In genomic region chr12:87796961-87797516, GRCh38 we compare ENCODE assay signal across 1 cellular context.
TF ChIP-seq lines count a peak whose summit lies in the region.

No MANE protein-coding gene starts in this region.

TF ChIP-seq in IMR-90, 13 proteins besides CTCF, POLR2A, EP300 and RAD21 (continued from another document):
- TF ChIP-seq ELK1 (IDR thresholded peaks at IDR 0.05; ENCODE audit: borderline replicate concordance, low read depth, low read length) (no peak), USF2 (IDR thresholded peaks at IDR 0.05; ENCODE audit: low read depth, low read length) (no peak), NFE2L2 (IDR thresholded peaks at IDR 0.05; ENCODE audit: low read depth, low read length) (no peak), CHD1 (IDR thresholded peaks at IDR 0.05; ENCODE audit: low read depth, low read length) (no peak), RCOR1 (IDR thresholded peaks at IDR 0.05; ENCODE audit: insufficient replicate concordance, low read length) (no peak), RFX5 (IDR thresholded peaks at IDR 0.05; ENCODE audit: low read depth, low read length) (no peak), MXI1 (IDR thresholded peaks at IDR 0.05; ENCODE audit: borderline replicate concordance, low read depth, low read length) (no peak)
